In the genomic region with DNA sequence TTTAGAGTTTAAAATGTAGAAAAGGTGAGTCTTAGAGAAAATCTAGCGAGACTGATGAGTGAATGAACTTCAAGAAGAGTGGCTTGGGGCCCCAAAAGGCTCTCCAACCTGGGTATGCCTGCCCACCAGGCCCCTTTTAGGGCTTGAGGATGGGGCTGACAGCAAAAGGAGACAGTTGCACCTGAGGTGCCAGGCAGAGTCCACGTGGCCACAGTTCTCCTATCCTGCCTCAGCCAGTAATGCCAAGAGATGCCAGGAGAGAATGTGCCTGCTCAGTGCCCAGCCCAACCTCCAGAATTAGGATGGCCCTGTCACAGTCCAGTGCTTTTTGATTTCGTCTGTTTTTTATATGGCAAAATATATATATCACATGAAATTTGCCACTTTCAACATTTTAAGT, we compare ENCODE assay signal across 19 cellular contexts.
DNase-seq lines count a peak whose midpoint lies in the region; ATAC-seq and TF ChIP-seq lines count a peak whose summit lies in the region.
"Had no signal": no experiment of that assay in that cellular context is flagged by ENCODE, and none has a peak within 500 bp of the region (broad histone marks: within the 10 kb centered on the region; RNA-seq: fewer than 3 reads in every experiment).

No MANE protein-coding gene starts in this region.

- no peak for ATAC-seq in natural killer cell treated with Interleukin-12 subunit alpha and Interleukin-12 subunit beta and Interleukin-15 and Interleukin-18, amount 100 ng/mL, for 72 hours
- ATAC-seq in natural killer cell (no peak), left lobe of liver (no peak)
- ATAC-seq: CD8-positive, alpha-beta T cell had no signal

- H3K9ac ChIP-seq in Karpas-422 (ENCODE audit: low read length): no peak overlapping the region
- H3K9ac ChIP-seq: BLaER1 had no signal

- H3K4me3 Mint-ChIP-seq in natural killer cell treated with Interleukin-12 subunit alpha and Interleukin-12 subunit beta and Interleukin-15 and Interleukin-18, amount 100 ng/mL, for 72 hours: no peak overlapping the region
- no peak overlapping the region for H3K4me3 Mint-ChIP-seq in natural killer cell
- H3K4me3 Mint-ChIP-seq: CD14-positive monocyte; CD4-positive, alpha-beta T cell; CD8-positive, alpha-beta T cell had no signal

- TF ChIP-seq CTCF in natural killer cell (IDR thresholded peaks at IDR 0.05): no peak

- H3K27ac Mint-ChIP-seq in natural killer cell treated with Interleukin-12 subunit alpha and Interleukin-12 subunit beta and Interleukin-15 and Interleukin-18, amount 100 ng/mL, for 72 hours: no peak overlapping the region
- no peak overlapping the region for H3K27ac Mint-ChIP-seq in natural killer cell
- H3K27ac Mint-ChIP-seq: CD14-positive monocyte; CD4-positive, alpha-beta T cell; CD8-positive, alpha-beta T cell had no signal

- no peaks in the 10 kb centered on the region for H3K79me2 ChIP-seq in Karpas-422 (ENCODE audit: low read length)

- H3K4me2 ChIP-seq in Karpas-422 (ENCODE audit: low read depth, low read length, poor library complexity, severe bottlenecking): no peak overlapping the region
- H3K4me2 ChIP-seq: BLaER1 had no signal

- H3K27me3 ChIP-seq in Karpas-422 (ENCODE audit: low read length): no peaks in the 10 kb centered on the region
- H3K27me3 ChIP-seq: BE2C, BLaER1 had no signal

- H3K27me3 Mint-ChIP-seq in natural killer cell treated with Interleukin-12 subunit alpha and Interleukin-12 subunit beta and Interleukin-15 and Interleukin-18, amount 100 ng/mL, for 72 hours: peaks cover 0 to 4% of the 10 kb centered on the region in 2 donors
- H3K27me3 Mint-ChIP-seq in natural killer cell (ENCODE audit: low read depth in 2 of 2): peaks cover 0 to 2% of the 10 kb centered on the region in 2 donors
- H3K27me3 Mint-ChIP-seq: CD4-positive, alpha-beta T cell had no signal

- H3K4me1 Mint-ChIP-seq in natural killer cell treated with Interleukin-12 subunit alpha and Interleukin-12 subunit beta and Interleukin-15 and Interleukin-18, amount 100 ng/mL, for 72 hours (ENCODE audit: low read depth in 2 of 2): peaks cover 0 to 4% of the 10 kb centered on the region in 2 donors
- H3K4me1 Mint-ChIP-seq in natural killer cell: no peaks in the 10 kb centered on the region

- H3K9me3 ChIP-seq in Karpas-422 (ENCODE audit: low read length): no peaks in the 10 kb centered on the region
- H3K9me3 ChIP-seq: BE2C, BLaER1, Caco-2 had no signal

- no peak overlapping the region for H2AFZ ChIP-seq in Karpas-422 (ENCODE audit: low read length)

- H3K9me2 ChIP-seq in Karpas-422 (replicated peaks; ENCODE audit: insufficient read depth, low read length): no peaks in the 10 kb centered on the region

- peak overlapping the region; percentile 22; the same call in 1 of the 2 replicates for H3K27ac ChIP-seq in Karpas-422 (ENCODE audit: low read length)
- H3K27ac ChIP-seq: BLaER1 had no signal

- H3K36me3 ChIP-seq in Karpas-422 (ENCODE audit: insufficient read depth, low read length): no peaks in the 10 kb centered on the region
- H3K36me3 ChIP-seq: BE2C, BLaER1 had no signal

- no peaks in the 10 kb centered on the region for H3K36me3 Mint-ChIP-seq in natural killer cell treated with Interleukin-12 subunit alpha and Interleukin-12 subunit beta and Interleukin-15 and Interleukin-18, amount 100 ng/mL, for 72 hours
- H3K36me3 Mint-ChIP-seq in natural killer cell: no peaks in the 10 kb centered on the region
- H3K36me3 Mint-ChIP-seq: CD14-positive monocyte; CD8-positive, alpha-beta T cell had no signal

- H4K20me1 ChIP-seq in Karpas-422 (ENCODE audit: insufficient read depth, low read depth, low read length): no peaks in the 10 kb centered on the region
- H4K20me1 ChIP-seq: BLaER1 had no signal

- intact Hi-C loops in natural killer cell (cut with micrococcal nuclease): no loop called here

- H3K4me1 ChIP-seq in Karpas-422 (ENCODE audit: low read length): peaks cover 91% of the 10 kb centered on the region
- H3K4me1 ChIP-seq: BE2C, Caco-2 had no signal

- H3K4me3 ChIP-seq in Karpas-422 (ENCODE audit: low read length): no peak overlapping the region
- H3K4me3 ChIP-seq: BLaER1 had no signal

- DNase-seq in natural killer cell treated with Interleukin-12 subunit alpha and Interleukin-12 subunit beta and Interleukin-15 and Interleukin-18, amount 100 ng/mL, for 72 hours (ENCODE audit: low spot score): peak; percentile 51
- DNase-seq in natural killer cell: no peak
- DNase-seq in Karpas-422: no peak
- DNase-seq in mesenteric fat pad (ENCODE audit: low spot score): peak; percentile 75
- no peak for DNase-seq in CD1c-positive myeloid dendritic cell (ENCODE audit: extremely low spot score)
- DNase-seq in LoVo (ENCODE audit: low spot score): no peak
- no peak for DNase-seq in left lobe of liver (ENCODE audit: low spot score)
- DNase-seq: 8988T; ACHN; BE2C; C1 segment of cervical spinal cord; Caco-2; Calu3; CD4-positive, alpha-beta T cell; CD8-positive, alpha-beta T cell; DMS79 treated with DMSO at 0.1 percent for 48 hours; GF-D8 had no signal

- H3K9me3 Mint-ChIP-seq in natural killer cell treated with Interleukin-12 subunit alpha and Interleukin-12 subunit beta and Interleukin-15 and Interleukin-18, amount 100 ng/mL, for 72 hours: no peaks in the 10 kb centered on the region
- H3K9me3 Mint-ChIP-seq in natural killer cell: no peaks in the 10 kb centered on the region
- H3K9me3 Mint-ChIP-seq: CD14-positive monocyte; CD4-positive, alpha-beta T cell; CD8-positive, alpha-beta T cell had no signal

Comparison
In these comparisons a context has a peak if more than half of its experiments do, and no peak if none do; other contexts are left out.
1. DNase-seq: peak in natural killer cell treated with Interleukin-12 subunit alpha and Interleukin-12 subunit beta and Interleukin-15 and Interleukin-18, amount 100 ng/mL, for 72 hours (single experiment) and mesenteric fat pad (single experiment); none in natural killer cell (single experiment), Karpas-422 (single experiment), CD1c-positive myeloid dendritic cell (single experiment), LoVo (single experiment) and left lobe of liver (single experiment).